In genomic region chr1:48040122-48040521, GRCh38 we compare ENCODE assay signal across 31 cellular contexts. TPM values are rescaled to one million over a fixed set of nuclear protein-coding genes. Genes with fewer than 3 reads are reported as not detected.
"Had no signal": no experiment of that assay in that cellular context is flagged by ENCODE, and none has a peak within 500 bp of the region (broad histone marks: within the 10 kb centered on the region; RNA-seq: fewer than 3 reads in every experiment).

No MANE protein-coding gene starts in this region.

- H3K4me3 ChIP-seq: ascending aorta, cardiac muscle cell, SJCRH30 had no signal

- H3K27ac Mint-ChIP-seq: activated B cell treated with CpG ODN at 0.5 μM for 24 hours; activated CD4-positive, alpha-beta memory T cell treated with anti-CD3 and anti-CD28 coated beads, Interleukin-2, amount 10 ng/mL, durations not matched to agents 7 days and 5 days; activated CD8-positive, alpha-beta memory T cell treated with anti-CD3 and anti-CD28 coated beads, Interleukin-2, amount 10 ng/mL, durations not matched to agents 7 days and 5 days; activated naive CD4-positive, alpha-beta T cell treated with anti-CD3 and anti-CD28 coated beads, Interleukin-2, amount 50 U/mL, for 24 hours; activated naive CD8-positive, alpha-beta T cell treated with anti-CD3 and anti-CD28 coated beads, Interleukin-2, amount 10 ng/mL, durations not matched to agents 7 days and 5 days; activated T-cell treated with anti-CD3 and anti-CD28 coated beads, Interleukin-2, amount 50 U/mL, for 72 hours; activated T-helper 17 cell treated with anti-CD3 and anti-CD28 coated beads, Interleukin-2, amount 50 U/mL, for 72 hours; T-helper 1 cell treated with Interleukin-12 subunit alpha and Interleukin-12 subunit beta and Interleukin-4 antibody, amounts not matched to agents 30 μg/mL and 1 μg/mL, for 36 hours; T-helper 2 cell treated with Interferon-gamma antibody and Interleukin-4, amounts not matched to agents 5 μg/mL and 100 μg/mL, for 36 hours had no signal

- H3K9me3 Mint-ChIP-seq: activated B cell treated with CpG ODN at 0.5 μM for 24 hours; activated CD4-positive, alpha-beta memory T cell treated with anti-CD3 and anti-CD28 coated beads, Interleukin-2, amount 10 ng/mL, durations not matched to agents 7 days and 5 days; activated naive CD4-positive, alpha-beta T cell treated with anti-CD3 and anti-CD28 coated beads, Interleukin-2, amount 50 U/mL, for 24 hours; activated naive CD8-positive, alpha-beta T cell treated with anti-CD3 and anti-CD28 coated beads, Interleukin-2, amount 10 ng/mL, durations not matched to agents 7 days and 5 days; activated T-cell treated with anti-CD3 and anti-CD28 coated beads, Interleukin-2, amount 50 U/mL, for 72 hours; activated T-helper 17 cell treated with anti-CD3 and anti-CD28 coated beads, Interleukin-2, amount 50 U/mL, for 72 hours; T-helper 1 cell treated with Interleukin-12 subunit alpha and Interleukin-12 subunit beta and Interleukin-4 antibody, amounts not matched to agents 30 μg/mL and 1 μg/mL, for 36 hours; T-helper 2 cell treated with Interferon-gamma antibody and Interleukin-4, amounts not matched to agents 5 μg/mL and 100 μg/mL, for 36 hours had no signal

- H3K4me1 ChIP-seq: ascending aorta had no signal

- H3K9me3 ChIP-seq: ascending aorta, SJCRH30, SK-N-SH had no signal

- H3K4me2 ChIP-seq: SK-N-SH had no signal

- H3K4me1 Mint-ChIP-seq: activated B cell treated with CpG ODN at 0.5 μM for 24 hours; activated CD4-positive, alpha-beta memory T cell treated with anti-CD3 and anti-CD28 coated beads, Interleukin-2, amount 10 ng/mL, durations not matched to agents 7 days and 5 days; activated CD8-positive, alpha-beta memory T cell treated with anti-CD3 and anti-CD28 coated beads, Interleukin-2, amount 10 ng/mL, durations not matched to agents 7 days and 5 days; activated naive CD4-positive, alpha-beta T cell treated with anti-CD3 and anti-CD28 coated beads, Interleukin-2, amount 50 U/mL, for 24 hours; activated T-helper 17 cell treated with anti-CD3 and anti-CD28 coated beads, Interleukin-2, amount 50 U/mL, for 72 hours had no signal

- H3K27me3 Mint-ChIP-seq: activated naive CD4-positive, alpha-beta T cell treated with anti-CD3 and anti-CD28 coated beads, Interleukin-2, amount 50 U/mL, for 24 hours had no signal

- H3K27me3 ChIP-seq: ascending aorta, cardiac muscle cell, SJCRH30 had no signal

- H3K9ac ChIP-seq: SK-N-SH had no signal

- H3K36me3 ChIP-seq: ascending aorta, cardiac muscle cell, SJCRH30 had no signal

- H3K27ac ChIP-seq: ascending aorta, cardiac muscle cell, SJCRH30 had no signal

- DNase-seq: activated B cell treated with CpG ODN at 0.5 μM for 24 hours; activated CD4-positive, alpha-beta memory T cell treated with anti-CD3 and anti-CD28 coated beads, Interleukin-2, amount 10 ng/mL, durations not matched to agents 7 days and 5 days; activated CD4-positive, alpha-beta T cell treated with anti-CD3 and anti-CD28 coated beads for 4 hours; activated CD4-positive, alpha-beta T cell treated with anti-CD3 and anti-CD28 coated beads, Interleukin-2, amount 50 U/mL, for 1 hour; activated CD4-positive, CD25-positive, alpha-beta regulatory T cell treated with anti-CD3 and anti-CD28 coated beads, Interleukin-2, amount 50 U/mL, for 72 hours; activated CD8-positive, alpha-beta memory T cell treated with anti-CD3 and anti-CD28 coated beads for 24 hours; activated CD8-positive, alpha-beta memory T cell treated with anti-CD3 and anti-CD28 coated beads, Interleukin-2, amount 10 ng/mL, durations not matched to agents 7 days and 5 days; activated CD8-positive, alpha-beta memory T cell treated with anti-CD3 and anti-CD28 coated beads, Interleukin-2, amount 50 U/mL, for 48 hours; activated effector memory CD4-positive, alpha-beta T cell treated with anti-CD3 and anti-CD28 coated beads, Interleukin-2, amount 50 U/mL, for 16 hours; activated naive CD4-positive, alpha-beta T cell; activated naive CD8-positive, alpha-beta T cell treated with anti-CD3 and anti-CD28 coated beads, Interleukin-2, amount 10 ng/mL, durations not matched to agents 7 days and 5 days; activated T-cell treated with anti-CD3 and anti-CD28 coated beads, Interleukin-2, amount 50 U/mL, for 72 hours; Karpas-422; KBM-7; NCI-H146; NCI-H187; NCI-H2107; NCI-H2171; NCI-H526; NCI-H774; SHP77; SK-N-SH had no signal

- H3K4me3 Mint-ChIP-seq: activated B cell treated with CpG ODN at 0.5 μM for 24 hours; activated CD4-positive, alpha-beta memory T cell treated with anti-CD3 and anti-CD28 coated beads, Interleukin-2, amount 10 ng/mL, durations not matched to agents 7 days and 5 days; activated CD8-positive, alpha-beta memory T cell treated with anti-CD3 and anti-CD28 coated beads, Interleukin-2, amount 10 ng/mL, durations not matched to agents 7 days and 5 days; activated naive CD4-positive, alpha-beta T cell treated with anti-CD3 and anti-CD28 coated beads, Interleukin-2, amount 50 U/mL, for 24 hours; activated naive CD8-positive, alpha-beta T cell treated with anti-CD3 and anti-CD28 coated beads, Interleukin-2, amount 10 ng/mL, durations not matched to agents 7 days and 5 days; activated T-cell treated with anti-CD3 and anti-CD28 coated beads, Interleukin-2, amount 50 U/mL, for 72 hours; activated T-helper 17 cell treated with anti-CD3 and anti-CD28 coated beads, Interleukin-2, amount 50 U/mL, for 72 hours; T-helper 1 cell treated with Interleukin-12 subunit alpha and Interleukin-12 subunit beta and Interleukin-4 antibody, amounts not matched to agents 30 μg/mL and 1 μg/mL, for 36 hours; T-helper 2 cell treated with Interferon-gamma antibody and Interleukin-4, amounts not matched to agents 5 μg/mL and 100 μg/mL, for 36 hours had no signal

- H3K36me3 Mint-ChIP-seq: activated CD8-positive, alpha-beta memory T cell treated with anti-CD3 and anti-CD28 coated beads, Interleukin-2, amount 10 ng/mL, durations not matched to agents 7 days and 5 days; activated naive CD4-positive, alpha-beta T cell treated with anti-CD3 and anti-CD28 coated beads, Interleukin-2, amount 50 U/mL, for 24 hours; activated naive CD8-positive, alpha-beta T cell treated with anti-CD3 and anti-CD28 coated beads, Interleukin-2, amount 10 ng/mL, durations not matched to agents 7 days and 5 days had no signal

- ATAC-seq: activated CD8-positive, alpha-beta memory T cell treated with anti-CD3 and anti-CD28 coated beads, Interleukin-2, amount 10 ng/mL, durations not matched to agents 7 days and 5 days; activated T-cell treated with anti-CD3 and anti-CD28 coated beads, Interleukin-2, amount 50 U/mL, for 72 hours; activated T-helper 17 cell treated with anti-CD3 and anti-CD28 coated beads, Interleukin-2, amount 50 U/mL, for 72 hours; Panc1 had no signal

RNA-seq across cellular contexts. Expression of gene TRABD2B, which starts 42.9 kb away (rescaled TPM):
- total RNA-seq: activated B cell treated with CpG ODN at 0.5 μM for 24 hours; activated CD4-positive, alpha-beta memory T cell treated with anti-CD3 and anti-CD28 coated beads, Interleukin-2, amount 10 ng/mL, durations not matched to agents 7 days and 5 days; activated CD8-positive, alpha-beta memory T cell treated with anti-CD3 and anti-CD28 coated beads, Interleukin-2, amount 10 ng/mL, durations not matched to agents 7 days and 5 days; activated naive CD8-positive, alpha-beta T cell treated with anti-CD3 and anti-CD28 coated beads, Interleukin-2, amount 10 ng/mL, durations not matched to agents 7 days and 5 days; activated T-cell treated with anti-CD3 and anti-CD28 coated beads, Interleukin-2, amount 50 U/mL, for 72 hours; activated T-helper 17 cell treated with anti-CD3 and anti-CD28 coated beads, Interleukin-2, amount 50 U/mL, for 72 hours; RPMI7951 had no signal
